ENCODE assay signal across 10 cellular contexts in genomic region chr10:95474228-95475002, GRCh38.
A peak's percentile ranks its signal among the peaks of the same experiment; 100 is the strongest.
DNase-seq lines count a peak whose midpoint lies in the region; ATAC-seq lines count a peak whose summit lies in the region.
"Had no signal": no experiment of that assay in that cellular context is flagged by ENCODE, and none has a peak within 500 bp of the region (broad histone marks: within the 10 kb centered on the region; RNA-seq: fewer than 3 reads in every experiment).

No MANE protein-coding gene starts in this region.

- H3K9ac ChIP-seq in skeletal muscle tissue (ENCODE audit: low read depth in 1 of 3, low read length in 3 of 3), result peak overlapping the region; percentile 29 to 47 (median 41)

- H3K4me1 Mint-ChIP-seq in activated CD4-positive, alpha-beta T cell treated with anti-CD3 and anti-CD28 coated beads for 36 hours, result no peaks in the 10 kb centered on the region

- H3K27ac Mint-ChIP-seq in activated CD4-positive, alpha-beta T cell treated with anti-CD3 and anti-CD28 coated beads for 36 hours, result no peak overlapping the region

- no peaks in the 10 kb centered on the region for H3K36me3 Mint-ChIP-seq in activated CD4-positive, alpha-beta T cell treated with anti-CD3 and anti-CD28 coated beads for 36 hours (ENCODE audit: low read depth)

- H3K27me3 ChIP-seq in skeletal muscle tissue (ENCODE audit: control insufficient read depth in 3 of 3, insufficient read depth in 3 of 3, low read length in 3 of 3), result no peaks in the 10 kb centered on the region

- DNase-seq in HCEC 1CT (peak; percentile 47), left cardiac atrium (no peak)
- no peak for DNase-seq in activated CD4-positive, alpha-beta T cell treated with anti-CD3 and anti-CD28 coated beads for 36 hours
- DNase-seq: EL had no signal

- ATAC-seq in left cardiac atrium, result peak; percentile 67 to 81
- no peak for ATAC-seq in GM18873 (IDR thresholded peaks at IDR 0.05; ENCODE audit: low FRiP score, unreplicated experiment)
- ATAC-seq in GM18519 (IDR thresholded peaks at IDR 0.05; ENCODE audit: low FRiP score, unreplicated experiment), result no peak
- ATAC-seq in activated CD4-positive, alpha-beta T cell treated with anti-CD3 and anti-CD28 coated beads for 36 hours, result no peak
- no peak for ATAC-seq in HG03135 (IDR thresholded peaks at IDR 0.05; ENCODE audit: unreplicated experiment)
- ATAC-seq: SK-N-SH treated with all-trans-retinoic acid at 6 μM for 48 hours had no signal

- H3K9me3 Mint-ChIP-seq in activated CD4-positive, alpha-beta T cell treated with anti-CD3 and anti-CD28 coated beads for 36 hours (ENCODE audit: low read depth), result no peaks in the 10 kb centered on the region

- H3K27me3 Mint-ChIP-seq in activated CD4-positive, alpha-beta T cell treated with anti-CD3 and anti-CD28 coated beads for 36 hours, result no peaks in the 10 kb centered on the region

- no peaks in the 10 kb centered on the region for H3K36me3 ChIP-seq in skeletal muscle tissue (ENCODE audit: control insufficient read depth in 3 of 3, insufficient read depth in 3 of 3, low read length in 3 of 3)

- POLR2A ChIA-PET in activated CD4-positive, alpha-beta T cell treated with anti-CD3 and anti-CD28 coated beads for 36 hours (lab: Charles Lee), result no interaction called here

- no peak overlapping the region for H3K4me3 ChIP-seq in skeletal muscle tissue (ENCODE audit: low read length in 3 of 3)

- intact Hi-C loops in left cardiac atrium (cut with DNase I), result no loop called here
- intact Hi-C loops in activated CD4-positive, alpha-beta T cell treated with anti-CD3 and anti-CD28 coated beads for 36 hours (cut with DNase I, micrococcal nuclease), result no loop called here

- CTCF ChIA-PET in activated CD4-positive, alpha-beta T cell treated with anti-CD3 and anti-CD28 coated beads for 36 hours (lab: Charles Lee), result interaction anchor here (0.7 kb wide), 1 partner anchor 8 kb away, joined by 3 read pairs; no protein-coding TSS in a partner anchor

- no peaks in the 10 kb centered on the region for H3K9me3 ChIP-seq in skeletal muscle tissue (ENCODE audit: control insufficient read depth in 3 of 3, low read length in 3 of 3)

- H3K27ac ChIP-seq in angular gyrus (ENCODE audit: low read depth, low read length), result peak overlapping the region; percentile 73
- H3K27ac ChIP-seq in skeletal muscle tissue (ENCODE audit: low read depth, low read length), result peak overlapping the region; percentile 92

- H3K4me3 Mint-ChIP-seq in activated CD4-positive, alpha-beta T cell treated with anti-CD3 and anti-CD28 coated beads for 36 hours, result no peak overlapping the region

- peaks cover 52 to 78% (median 68%) of the 10 kb centered on the region in 3 donors for H3K4me1 ChIP-seq in skeletal muscle tissue (ENCODE audit: control insufficient read depth in 3 of 3, insufficient read depth in 3 of 3, low read length in 3 of 3)

Comparison
In these comparisons a context has a peak if more than half of its experiments do, and no peak if none do; other contexts are left out.
1. ATAC-seq: peak in left cardiac atrium (2 of 2); none in GM18873 (single experiment), GM18519 (single experiment), activated CD4-positive, alpha-beta T cell treated with anti-CD3 and anti-CD28 coated beads for 36 hours (single experiment) and HG03135 (single experiment).